In the genomic region with DNA sequence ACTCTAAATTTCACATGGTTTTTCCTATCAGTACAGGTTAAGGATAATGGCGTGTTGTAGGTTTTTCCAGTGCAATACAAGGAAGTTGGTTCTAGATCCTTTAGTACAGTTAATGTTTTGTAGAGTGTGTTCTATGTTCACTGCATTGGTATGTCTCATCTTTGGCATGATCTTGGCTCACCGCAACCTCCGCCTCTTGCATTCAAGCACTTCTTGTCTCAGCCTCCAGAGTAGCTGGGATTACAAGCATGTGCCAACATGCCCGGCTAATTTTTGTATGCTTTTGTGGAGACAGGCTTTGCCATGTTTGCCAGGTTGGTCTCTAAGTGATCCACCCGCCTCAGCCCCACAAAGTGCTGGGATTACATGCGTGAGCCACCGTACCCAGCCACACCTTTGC, we compare ENCODE assay signal across 22 cellular contexts.
"Had no signal": no experiment of that assay in that cellular context is flagged by ENCODE, and none has a peak within 500 bp of the region (broad histone marks: within the 10 kb centered on the region; RNA-seq: fewer than 3 reads in every experiment).

No MANE protein-coding gene starts in this region.

- ATAC-seq: activated CD4-positive, CD25-positive, alpha-beta regulatory T cell treated with anti-CD3 and anti-CD28 coated beads, Interleukin-2, amount 50 U/mL, for 24 hours; activated CD8-positive, alpha-beta memory T cell treated with anti-CD3 and anti-CD28 coated beads, Interleukin-2, amount 10 ng/mL, durations not matched to agents 7 days and 5 days; activated CD8-positive, alpha-beta T cell treated with anti-CD3 and anti-CD28 coated beads for 36 hours; mucosa of descending colon; sciatic nerve; stimulated activated naive B cell treated with anti-CD40 and anti-IgM and Interleukin-4, amounts not matched to agents 10 μg/mL and 1 μg/mL and 100 μg/mL, for 72 hours had no signal

- H3K4me3 ChIP-seq: cardiac muscle cell, gastrocnemius medialis, mucosa of descending colon, testis, uterus had no signal

- H3K27ac ChIP-seq: cardiac muscle cell, testis, uterus had no signal

- H3K9me3 ChIP-seq: gastrocnemius medialis, testis had no signal

- H3K4me1 ChIP-seq: gastrocnemius medialis, testis, uterus had no signal

- H3K27me3 ChIP-seq: cardiac muscle cell, gastrocnemius medialis, testis, uterus had no signal

- H3K36me3 ChIP-seq: uterus had no signal

- DNase-seq: activated CD4-positive, alpha-beta T cell treated with anti-CD3 and anti-CD28 coated beads, Interleukin-2, amount 10 ng/mL, durations not matched to agents 24 days and 14 days; activated CD8-positive, alpha-beta memory T cell treated with anti-CD3 and anti-CD28 coated beads, Interleukin-2, amount 10 ng/mL, durations not matched to agents 7 days and 5 days; activated CD8-positive, alpha-beta T cell treated with anti-CD3 and anti-CD28 coated beads for 36 hours; activated effector memory CD4-positive, alpha-beta T cell treated with anti-CD3 and anti-CD28 coated beads, Interleukin-2, amount 50 U/mL, for 16 hours; activated naive CD4-positive, alpha-beta T cell treated with anti-CD3 and anti-CD28 coated beads, Interleukin-2, amount 10 ng/mL, durations not matched to agents 7 days and 5 days; activated T-cell treated with anti-CD3 and anti-CD28 coated beads for 4 hours; amygdala; effector CD4-positive, alpha-beta T cell; gastrocnemius medialis; mesenchymal stem cell; mucosa of descending colon; occipital lobe; small intestine; stimulated activated CD4-positive, alpha-beta T cell treated with anti-CD3 and anti-CD28 coated beads, Interleukin-2, amount 100 ng/mL, for 48 hours; stimulated activated CD8-positive, alpha-beta memory T cell treated with anti-CD3 and anti-CD28 coated beads, Interleukin-4, amount 100 ng/mL, for 48 hours; stimulated activated naive B cell treated with anti-CD40 and anti-IgM and Interleukin-4, amounts not matched to agents 10 μg/mL and 1 μg/mL and 100 μg/mL, for 72 hours; testis; trophoblast cell; uterus had no signal
